In genomic region chr6:19836799-19837510, GRCh38 we compare ENCODE assay signal across 8 cellular contexts. TPM values are rescaled to one million over a fixed set of nuclear protein-coding genes. Genes with fewer than 3 reads are reported as not detected.
DNase-seq lines count a peak whose midpoint lies in the region; ATAC-seq and TF ChIP-seq lines count a peak whose summit lies in the region.

TSS of gene ID4 (plus strand) at chr6:19837370. CDS start at chr6:19837755, 385 bp downstream.

- no peaks in the 10 kb centered on the region for H3K36me3 ChIP-seq in skeletal muscle tissue (ENCODE audit: control insufficient read depth in 3 of 3, insufficient read depth in 3 of 3, low read length in 3 of 3)

- ATAC-seq in GM18873 (IDR thresholded peaks at IDR 0.05; ENCODE audit: low FRiP score, unreplicated experiment) (no peak), GM18502 (IDR thresholded peaks at IDR 0.05; ENCODE audit: poor library complexity, unreplicated experiment) (no peak)

- H3K4me1 ChIP-seq in skeletal muscle tissue (ENCODE audit: control insufficient read depth in 3 of 3, insufficient read depth in 3 of 3, low read length in 3 of 3), result peaks cover 7 to 14% (median 9%) of the 10 kb centered on the region in 3 donors

- peak within 1 kb of the TSS; percentile 73 to 84 (median 76) for H3K9ac ChIP-seq in skeletal muscle tissue (ENCODE audit: low read depth in 1 of 3, low read length in 3 of 3)

- peak within 1 kb of the TSS; percentile 76 for H3K27ac ChIP-seq in skeletal muscle tissue (ENCODE audit: low read depth, low read length)

- no peak for TF ChIP-seq POLR2A in erythroblast (IDR thresholded peaks at IDR 0.05; ENCODE audit: low read length)

- DNase-seq in DMS53 treated with DMSO at 0.1 percent for 48 hours (lab: John Stamatoyannopoulos, UW; ENCODE audit: unreplicated experiment) (peak; percentile 69), NCI-H2171 treated with DMSO at 0.1 percent for 48 hours (lab: John Stamatoyannopoulos, UW) (peak; percentile 83), cerebellum (ENCODE audit: low spot score) (peak; percentile 89), inferior parietal cortex (ENCODE audit: extremely low spot score) (peak; percentile 50), erythroblast (lab: John Stamatoyannopoulos, UW) (no peak)

- H3K9me3 ChIP-seq in skeletal muscle tissue (ENCODE audit: control insufficient read depth in 3 of 3, low read length in 3 of 3), result no peaks in the 10 kb centered on the region

- peaks cover 0 to 7% (median 0%) of the 10 kb centered on the region in 3 donors for H3K27me3 ChIP-seq in skeletal muscle tissue (ENCODE audit: control insufficient read depth in 3 of 3, insufficient read depth in 3 of 3, low read length in 3 of 3)

- H3K4me3 ChIP-seq in skeletal muscle tissue (ENCODE audit: low read length in 3 of 3), result peak within 1 kb of the TSS; percentile 74 to 81 (median 81)

RNA-seq across cellular contexts. Expression of gene ID4, which starts in this region (rescaled TPM):
- total RNA-seq in cerebellum (118 TPM), skeletal muscle tissue (12.5 TPM)

Comparison
In these comparisons a context has a peak if more than half of its experiments do, and no peak if none do; other contexts are left out.
1. DNase-seq: peak in DMS53 treated with DMSO at 0.1 percent for 48 hours (single experiment), NCI-H2171 treated with DMSO at 0.1 percent for 48 hours (single experiment), cerebellum (single experiment) and inferior parietal cortex (single experiment); none in erythroblast (0 of 2).